Comparison of ENCODE assay signal across 39 cellular contexts in genomic region chr11:55345306-55345705, GRCh38. TPM values are rescaled to one million over a fixed set of nuclear protein-coding genes. Genes with fewer than 3 reads are reported as not detected.
"Had no signal": no experiment of that assay in that cellular context is flagged by ENCODE, and none has a peak within 500 bp of the region (broad histone marks: within the 10 kb centered on the region; RNA-seq: fewer than 3 reads in every experiment).

No MANE protein-coding gene starts in this region.

- H3K27ac Mint-ChIP-seq: activated B cell treated with CpG ODN at 0.5 μM for 24 hours; activated CD4-positive, alpha-beta memory T cell treated with anti-CD3 and anti-CD28 coated beads for 36 hours; activated CD4-positive, alpha-beta T cell treated with anti-CD3 and anti-CD28 coated beads, Interleukin-2, amount 10 ng/mL, durations not matched to agents 24 days and 14 days; activated CD8-positive, alpha-beta T cell treated with anti-CD3 and anti-CD28 coated beads for 36 hours; activated naive CD4-positive, alpha-beta T cell treated with anti-CD3 and anti-CD28 coated beads for 36 hours; activated naive CD4-positive, alpha-beta T cell treated with anti-CD3 and anti-CD28 coated beads, Interleukin-2, amount 50 U/mL, for 72 hours; activated naive CD8-positive, alpha-beta T cell treated with anti-CD3 and anti-CD28 coated beads for 36 hours; activated T-cell treated with anti-CD3 and anti-CD28 coated beads, Interleukin-2, amount 50 U/mL, for 72 hours; activated T-helper 1 cell treated with anti-CD3 and anti-CD28 coated beads, Interleukin-12 subunit alpha, Interleukin-12 subunit beta, Interleukin-2, Interleukin-4 antibody, amounts not matched to agents 30 ng/mL and 10 ng/mL and 1 ng/mL, durations not matched to agents 14 hours and 24 hours and 36 hours; activated T-helper 17 cell treated with anti-CD3 and anti-CD28 coated beads, Interleukin-2, amount 50 U/mL, for 72 hours; T-helper 1 cell treated with Interleukin-12 subunit alpha and Interleukin-12 subunit beta and Interleukin-4 antibody, amounts not matched to agents 30 μg/mL and 1 μg/mL, for 36 hours; T-helper 2 cell treated with Interferon-gamma antibody and Interleukin-4, amounts not matched to agents 5 μg/mL and 100 μg/mL, for 36 hours had no signal

- H3K27me3 ChIP-seq: adrenal gland, body of pancreas, brain microvascular endothelial cell, breast epithelium had no signal

- H3K4me3 ChIP-seq: adrenal gland, body of pancreas, breast epithelium had no signal

- DNase-seq: activated B cell treated with CpG ODN at 0.5 μM for 24 hours; activated CD4-positive, alpha-beta memory T cell treated with anti-CD3 and anti-CD28 coated beads for 36 hours; activated CD4-positive, alpha-beta T cell treated with anti-CD3 and anti-CD28 coated beads for 4 hours; activated CD4-positive, alpha-beta T cell treated with anti-CD3 and anti-CD28 coated beads, Interleukin-2, amount 10 ng/mL, durations not matched to agents 24 days and 14 days; activated CD4-positive, alpha-beta T cell treated with anti-CD3 and anti-CD28 coated beads, Interleukin-2, amount 50 U/mL, for 1 hour; activated CD4-positive, alpha-beta T cell treated with anti-CD3 and anti-CD28 coated beads, Interleukin-2, amount 50 U/mL, for 4 hours; activated CD4-positive, CD25-positive, alpha-beta regulatory T cell treated with anti-CD3 and anti-CD28 coated beads, Interleukin-2, amount 50 U/mL, for 72 hours; activated CD8-positive, alpha-beta memory T cell treated with anti-CD3 and anti-CD28 coated beads, Interleukin-2, amount 50 U/mL, for 4 hours; activated CD8-positive, alpha-beta T cell treated with anti-CD3 and anti-CD28 coated beads for 36 hours; activated effector memory CD4-positive, alpha-beta T cell treated with anti-CD3 and anti-CD28 coated beads, Interleukin-2, amount 50 U/mL, for 16 hours; activated gamma-delta T cell treated with Interleukin-2 at 50 U/mL for 16 hours; activated naive CD4-positive, alpha-beta T cell; activated naive CD4-positive, alpha-beta T cell treated with anti-CD3 and anti-CD28 coated beads for 36 hours; activated naive CD4-positive, alpha-beta T cell treated with anti-CD3 and anti-CD28 coated beads, Interleukin-2, amount 50 U/mL, for 16 hours; activated naive CD8-positive, alpha-beta T cell treated with anti-CD3 and anti-CD28 coated beads for 36 hours; activated T-cell treated with anti-CD3 and anti-CD28 coated beads for 4 hours; activated T-cell treated with anti-CD3 and anti-CD28 coated beads, Interleukin-2, amount 50 U/mL, for 1 hour; activated T-cell treated with anti-CD3 and anti-CD28 coated beads, Interleukin-2, amount 50 U/mL, for 4 hours; activated T-cell treated with anti-CD3 and anti-CD28 coated beads, Interleukin-2, amount 50 U/mL, for 72 hours; adrenal gland; amniotic stem cell; aorta; body of pancreas; brain microvascular endothelial cell; central memory CD4-positive, alpha-beta T cell; T-helper 2 cell; T-helper 9 cell had no signal

- H3K36me3 Mint-ChIP-seq: activated CD4-positive, alpha-beta memory T cell treated with anti-CD3 and anti-CD28 coated beads for 36 hours; activated naive CD4-positive, alpha-beta T cell treated with anti-CD3 and anti-CD28 coated beads, Interleukin-2, amount 50 U/mL, for 72 hours; activated naive CD8-positive, alpha-beta T cell treated with anti-CD3 and anti-CD28 coated beads for 36 hours had no signal

- ATAC-seq: activated CD8-positive, alpha-beta T cell treated with anti-CD3 and anti-CD28 coated beads for 36 hours; activated naive CD4-positive, alpha-beta T cell treated with anti-CD3 and anti-CD28 coated beads, Interleukin-2, amount 50 U/mL, for 72 hours; activated T-cell treated with anti-CD3 and anti-CD28 coated beads, Interleukin-2, amount 50 U/mL, for 4 hours; activated T-cell treated with anti-CD3 and anti-CD28 coated beads, Interleukin-2, amount 50 U/mL, for 72 hours; activated T-helper 17 cell treated with anti-CD3 and anti-CD28 coated beads, Interleukin-2, amount 50 U/mL, for 72 hours; body of pancreas had no signal

- H3K27me3 Mint-ChIP-seq: activated B cell treated with CpG ODN at 0.5 μM for 24 hours; activated CD4-positive, alpha-beta memory T cell treated with anti-CD3 and anti-CD28 coated beads for 36 hours; activated CD4-positive, alpha-beta T cell treated with anti-CD3 and anti-CD28 coated beads, Interleukin-2, amount 10 ng/mL, durations not matched to agents 24 days and 14 days; activated CD8-positive, alpha-beta T cell treated with anti-CD3 and anti-CD28 coated beads for 36 hours; activated naive CD8-positive, alpha-beta T cell treated with anti-CD3 and anti-CD28 coated beads for 36 hours; activated T-helper 17 cell treated with anti-CD3 and anti-CD28 coated beads, Interleukin-2, amount 50 U/mL, for 72 hours had no signal

- H3K27ac ChIP-seq: adrenal gland, body of pancreas, brain microvascular endothelial cell, breast epithelium, VCaP had no signal

- H3K4me1 ChIP-seq: adrenal gland, body of pancreas, breast epithelium had no signal

- H3K4me3 Mint-ChIP-seq: activated B cell treated with CpG ODN at 0.5 μM for 24 hours; activated CD4-positive, alpha-beta memory T cell treated with anti-CD3 and anti-CD28 coated beads for 36 hours; activated CD4-positive, alpha-beta T cell treated with anti-CD3 and anti-CD28 coated beads, Interleukin-2, amount 10 ng/mL, durations not matched to agents 24 days and 14 days; activated CD8-positive, alpha-beta T cell treated with anti-CD3 and anti-CD28 coated beads for 36 hours; activated naive CD4-positive, alpha-beta T cell treated with anti-CD3 and anti-CD28 coated beads for 36 hours; activated naive CD8-positive, alpha-beta T cell treated with anti-CD3 and anti-CD28 coated beads for 36 hours; activated T-cell treated with anti-CD3 and anti-CD28 coated beads, Interleukin-2, amount 50 U/mL, for 4 hours; activated T-cell treated with anti-CD3 and anti-CD28 coated beads, Interleukin-2, amount 50 U/mL, for 72 hours; activated T-helper 1 cell treated with anti-CD3 and anti-CD28 coated beads, Interleukin-12 subunit alpha, Interleukin-12 subunit beta, Interleukin-2, Interleukin-4 antibody, amounts not matched to agents 30 ng/mL and 10 ng/mL and 1 ng/mL, durations not matched to agents 14 hours and 24 hours and 36 hours; activated T-helper 17 cell treated with anti-CD3 and anti-CD28 coated beads, Interleukin-2, amount 50 U/mL, for 72 hours; T-helper 1 cell treated with Interleukin-12 subunit alpha and Interleukin-12 subunit beta and Interleukin-4 antibody, amounts not matched to agents 30 μg/mL and 1 μg/mL, for 36 hours; T-helper 2 cell treated with Interferon-gamma antibody and Interleukin-4, amounts not matched to agents 5 μg/mL and 100 μg/mL, for 36 hours had no signal

- H3K4me1 Mint-ChIP-seq: activated B cell treated with CpG ODN at 0.5 μM for 24 hours; activated CD4-positive, alpha-beta T cell treated with anti-CD3 and anti-CD28 coated beads, Interleukin-2, amount 10 ng/mL, durations not matched to agents 24 days and 14 days; activated naive CD8-positive, alpha-beta T cell treated with anti-CD3 and anti-CD28 coated beads for 36 hours; activated T-helper 17 cell treated with anti-CD3 and anti-CD28 coated beads, Interleukin-2, amount 50 U/mL, for 72 hours had no signal

- FAIRE-seq: astrocyte, TTC549 had no signal

- H3K9me3 ChIP-seq: adrenal gland, body of pancreas had no signal

- H3K36me3 ChIP-seq: adrenal gland, brain microvascular endothelial cell, breast epithelium had no signal

RNA-seq across cellular contexts. Expression of gene OR4A16, which starts 2.3 kb away (rescaled TPM):
- total RNA-seq: activated B cell treated with CpG ODN at 0.5 μM for 24 hours; activated CD4-positive, alpha-beta memory T cell treated with anti-CD3 and anti-CD28 coated beads for 36 hours; activated CD4-positive, alpha-beta T cell treated with anti-CD3 and anti-CD28 coated beads, Interleukin-2, amount 10 ng/mL, durations not matched to agents 24 days and 14 days; activated CD8-positive, alpha-beta memory T cell treated with anti-CD3 and anti-CD28 coated beads for 36 hours; activated CD8-positive, alpha-beta T cell treated with anti-CD3 and anti-CD28 coated beads for 36 hours; activated naive CD4-positive, alpha-beta T cell treated with anti-CD3 and anti-CD28 coated beads for 36 hours; activated naive CD4-positive, alpha-beta T cell treated with anti-CD3 and anti-CD28 coated beads, Interleukin-2, amount 50 U/mL, for 72 hours; activated naive CD8-positive, alpha-beta T cell treated with anti-CD3 and anti-CD28 coated beads for 36 hours; activated T-cell treated with anti-CD3 and anti-CD28 coated beads, Interleukin-2, amount 50 U/mL, for 4 hours; activated T-cell treated with anti-CD3 and anti-CD28 coated beads, Interleukin-2, amount 50 U/mL, for 72 hours; activated T-helper 1 cell treated with anti-CD3 and anti-CD28 coated beads, Interleukin-12 subunit alpha, Interleukin-12 subunit beta, Interleukin-2, Interleukin-4 antibody, amounts not matched to agents 30 ng/mL and 10 ng/mL and 1 ng/mL, durations not matched to agents 14 hours and 24 hours and 36 hours; activated T-helper 17 cell treated with anti-CD3 and anti-CD28 coated beads, Interleukin-2, amount 50 U/mL, for 72 hours; adrenal gland; aorta; astrocyte; body of pancreas; breast epithelium; cardiac septum; cerebellum had no signal
- polyA plus RNA-seq: adrenal gland, aorta had no signal

RNA-seq across cellular contexts. Expression of gene OR4A15, which starts 22.5 kb away (rescaled TPM):
- total RNA-seq: activated B cell treated with CpG ODN at 0.5 μM for 24 hours; activated CD4-positive, alpha-beta memory T cell treated with anti-CD3 and anti-CD28 coated beads for 36 hours; activated CD4-positive, alpha-beta T cell treated with anti-CD3 and anti-CD28 coated beads, Interleukin-2, amount 10 ng/mL, durations not matched to agents 24 days and 14 days; activated CD8-positive, alpha-beta memory T cell treated with anti-CD3 and anti-CD28 coated beads for 36 hours; activated CD8-positive, alpha-beta T cell treated with anti-CD3 and anti-CD28 coated beads for 36 hours; activated naive CD4-positive, alpha-beta T cell treated with anti-CD3 and anti-CD28 coated beads for 36 hours; activated naive CD4-positive, alpha-beta T cell treated with anti-CD3 and anti-CD28 coated beads, Interleukin-2, amount 50 U/mL, for 72 hours; activated naive CD8-positive, alpha-beta T cell treated with anti-CD3 and anti-CD28 coated beads for 36 hours; activated T-cell treated with anti-CD3 and anti-CD28 coated beads, Interleukin-2, amount 50 U/mL, for 4 hours; activated T-cell treated with anti-CD3 and anti-CD28 coated beads, Interleukin-2, amount 50 U/mL, for 72 hours; activated T-helper 1 cell treated with anti-CD3 and anti-CD28 coated beads, Interleukin-12 subunit alpha, Interleukin-12 subunit beta, Interleukin-2, Interleukin-4 antibody, amounts not matched to agents 30 ng/mL and 10 ng/mL and 1 ng/mL, durations not matched to agents 14 hours and 24 hours and 36 hours; activated T-helper 17 cell treated with anti-CD3 and anti-CD28 coated beads, Interleukin-2, amount 50 U/mL, for 72 hours; adrenal gland; aorta; astrocyte; body of pancreas; breast epithelium; cardiac septum; cerebellum had no signal
- polyA plus RNA-seq: adrenal gland, aorta had no signal
